8 cellular contexts compared by ENCODE assay signal in genomic region chr22:50627452-50627913, GRCh38.
DNase-seq lines count a peak whose midpoint lies in the region; ATAC-seq lines count a peak whose summit lies in the region.

No MANE protein-coding gene starts in this region.

- peak overlapping the region; percentile 93 for H3K4me3 ChIP-seq in HUES6 (ENCODE audit: low read depth, low read length)
- peak overlapping the region; percentile 89 for H3K4me3 ChIP-seq in iPS-18c (ENCODE audit: insufficient read depth, low read depth, low read length)

- peaks cover 6% of the 10 kb centered on the region for H3K4me1 ChIP-seq in HUES6 (ENCODE audit: control insufficient read depth, insufficient read depth, low read length)

- H3K9me3 Mint-ChIP-seq in stimulated activated naive B cell treated with anti-CD40 and anti-IgM and Interleukin-4, amounts not matched to agents 10 μg/mL and 1 μg/mL and 100 μg/mL, for 72 hours, result no peaks in the 10 kb centered on the region

- H3K27ac ChIP-seq in HUES6 (ENCODE audit: low read depth, low read length) (no peak overlapping the region), angular gyrus (ENCODE audit: low read depth, low read length) (peak overlapping the region; percentile 78)

- peak overlapping the region; percentile 59 for H3K27ac Mint-ChIP-seq in stimulated activated naive B cell treated with anti-CD40 and anti-IgM and Interleukin-4, amounts not matched to agents 10 μg/mL and 1 μg/mL and 100 μg/mL, for 72 hours

- H3K27me3 Mint-ChIP-seq in stimulated activated naive B cell treated with anti-CD40 and anti-IgM and Interleukin-4, amounts not matched to agents 10 μg/mL and 1 μg/mL and 100 μg/mL, for 72 hours, result no peaks in the 10 kb centered on the region

- H3K27me3 ChIP-seq in HUES6 (ENCODE audit: control insufficient read depth, insufficient read depth, low read length), result peaks cover 6% of the 10 kb centered on the region

- no peaks in the 10 kb centered on the region for H3K9me3 ChIP-seq in HUES6 (ENCODE audit: control insufficient read depth, insufficient read depth, low read depth, low read length)
- H3K9me3 ChIP-seq in iPS-18c (ENCODE audit: control insufficient read depth, insufficient read depth, low read length), result no peaks in the 10 kb centered on the region

- H3K36me3 ChIP-seq in HUES6 (ENCODE audit: control insufficient read depth, insufficient read depth, low read length), result no peaks in the 10 kb centered on the region

- DNase-seq in NCI-H510A treated with DMSO at 0.1 percent for 48 hours (lab: John Stamatoyannopoulos, UW), result peak; percentile 3
- DNase-seq in NCI-H510A (lab: John Stamatoyannopoulos, UW), result no peak
- DNase-seq in stimulated activated naive B cell treated with anti-CD40 and anti-IgM and Interleukin-4, amounts not matched to agents 10 μg/mL and 1 μg/mL and 100 μg/mL, for 72 hours, result no peak
- DNase-seq in NCI-H1436 (lab: John Stamatoyannopoulos, UW), result no peak
- DNase-seq in SHP77 treated with DMSO at 0.1 percent for 48 hours (lab: John Stamatoyannopoulos, UW), result no peak

- peak overlapping the region; percentile 58 for H3K9ac ChIP-seq in HUES6 (ENCODE audit: low read length)

- H3K4me3 Mint-ChIP-seq in stimulated activated naive B cell treated with anti-CD40 and anti-IgM and Interleukin-4, amounts not matched to agents 10 μg/mL and 1 μg/mL and 100 μg/mL, for 72 hours, result peak overlapping the region; percentile 80 to 86

- peaks cover 8 to 16% of the 10 kb centered on the region in 2 donors for H3K36me3 Mint-ChIP-seq in stimulated activated naive B cell treated with anti-CD40 and anti-IgM and Interleukin-4, amounts not matched to agents 10 μg/mL and 1 μg/mL and 100 μg/mL, for 72 hours

- peaks cover 23 to 36% of the 10 kb centered on the region in 2 donors for H3K4me1 Mint-ChIP-seq in stimulated activated naive B cell treated with anti-CD40 and anti-IgM and Interleukin-4, amounts not matched to agents 10 μg/mL and 1 μg/mL and 100 μg/mL, for 72 hours

- peak; percentile 15 to 17 for ATAC-seq in stimulated activated naive B cell treated with anti-CD40 and anti-IgM and Interleukin-4, amounts not matched to agents 10 μg/mL and 1 μg/mL and 100 μg/mL, for 72 hours (replicated peaks)
